1 cellular context compared by ENCODE assay signal in the genomic region with DNA sequence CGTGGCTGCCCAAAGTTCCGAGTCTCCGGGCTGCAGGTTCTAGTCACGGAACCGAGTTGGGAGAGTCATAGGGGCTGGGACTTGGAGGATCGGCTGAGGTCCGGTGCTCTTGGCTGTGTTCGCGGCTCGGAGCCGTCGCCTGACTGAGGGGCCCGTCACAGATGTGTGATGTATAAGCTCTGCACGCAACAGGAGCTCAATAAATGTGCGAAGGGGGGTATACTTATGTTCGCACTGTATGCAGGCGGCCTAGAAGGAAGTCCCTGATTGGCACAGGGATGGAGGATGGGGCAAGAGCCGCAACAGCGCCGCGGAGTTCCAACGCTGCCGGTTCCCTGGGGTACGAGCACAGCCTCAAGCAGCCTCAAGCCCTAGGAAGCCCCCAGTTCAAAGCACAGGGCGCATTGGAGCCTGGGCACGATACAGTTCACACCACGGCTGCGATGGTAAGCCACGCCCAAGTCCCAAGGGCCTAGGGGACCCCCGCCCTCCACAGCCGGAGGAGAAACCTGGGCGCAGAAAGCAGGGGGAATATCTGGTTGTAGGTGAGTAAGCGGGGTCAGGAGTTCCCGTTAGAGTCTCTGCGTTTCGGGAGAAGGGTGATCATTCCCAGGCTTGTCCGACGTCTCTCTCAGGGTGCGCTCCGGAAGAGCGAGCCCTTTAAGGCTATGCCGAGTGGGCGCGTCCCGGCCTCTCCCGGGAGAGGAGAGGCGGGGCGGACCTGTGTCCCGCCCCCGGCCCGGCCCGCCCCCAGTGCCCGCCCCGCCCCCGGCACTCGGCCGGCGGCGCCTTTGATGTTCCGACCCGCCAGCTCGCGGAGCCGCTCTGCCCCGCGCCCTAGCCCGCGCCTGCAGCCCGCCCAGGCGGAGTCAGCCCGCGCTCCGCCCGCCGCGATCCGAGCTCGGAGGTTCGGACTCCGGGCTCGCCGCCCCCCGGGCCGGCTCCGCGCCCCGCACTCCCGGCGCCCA.
TF ChIP-seq lines count a peak whose summit lies in the region.

TCF7 (plus strand) TSS at position 774 of the 968 bp plus-strand sequence. CDS start 226 bp downstream, outside the sequence.

TF ChIP-seq in HepG2, 621 proteins besides CTCF, POLR2A, EP300 and RAD21 (continued from another document and continues in another):
- TF ChIP-seq, protein P1, sequence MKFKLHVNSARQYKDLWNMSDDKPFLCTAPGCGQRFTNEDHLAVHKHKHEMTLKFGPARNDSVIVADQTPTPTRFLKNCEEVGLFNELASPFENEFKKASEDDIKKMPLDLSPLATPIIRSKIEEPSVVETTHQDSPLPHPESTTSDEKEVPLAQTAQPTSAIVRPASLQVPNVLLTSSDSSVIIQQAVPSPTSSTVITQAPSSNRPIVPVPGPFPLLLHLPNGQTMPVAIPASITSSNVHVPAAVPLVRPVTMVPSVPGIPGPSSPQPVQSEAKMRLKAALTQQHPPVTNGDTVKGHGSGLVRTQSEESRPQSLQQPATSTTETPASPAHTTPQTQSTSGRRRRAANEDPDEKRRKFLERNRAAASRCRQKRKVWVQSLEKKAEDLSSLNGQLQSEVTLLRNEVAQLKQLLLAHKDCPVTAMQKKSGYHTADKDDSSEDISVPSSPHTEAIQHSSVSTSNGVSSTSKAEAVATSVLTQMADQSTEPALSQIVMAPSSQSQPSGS (CRISPR knock-in tag; IDR thresholded peaks at IDR 0.05) = no peak
- TF ChIP-seq, protein P2, sequence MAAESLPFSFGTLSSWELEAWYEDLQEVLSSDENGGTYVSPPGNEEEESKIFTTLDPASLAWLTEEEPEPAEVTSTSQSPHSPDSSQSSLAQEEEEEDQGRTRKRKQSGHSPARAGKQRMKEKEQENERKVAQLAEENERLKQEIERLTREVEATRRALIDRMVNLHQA (CRISPR knock-in tag; IDR thresholded peaks at IDR 0.05) = no peak
- peak; percentile 19 for TF ChIP-seq YY1 (IDR thresholded peaks at IDR 0.05; ENCODE audit: insufficient read depth, insufficient replicate concordance, low read depth, low read length)
- TF ChIP-seq, protein P3, sequence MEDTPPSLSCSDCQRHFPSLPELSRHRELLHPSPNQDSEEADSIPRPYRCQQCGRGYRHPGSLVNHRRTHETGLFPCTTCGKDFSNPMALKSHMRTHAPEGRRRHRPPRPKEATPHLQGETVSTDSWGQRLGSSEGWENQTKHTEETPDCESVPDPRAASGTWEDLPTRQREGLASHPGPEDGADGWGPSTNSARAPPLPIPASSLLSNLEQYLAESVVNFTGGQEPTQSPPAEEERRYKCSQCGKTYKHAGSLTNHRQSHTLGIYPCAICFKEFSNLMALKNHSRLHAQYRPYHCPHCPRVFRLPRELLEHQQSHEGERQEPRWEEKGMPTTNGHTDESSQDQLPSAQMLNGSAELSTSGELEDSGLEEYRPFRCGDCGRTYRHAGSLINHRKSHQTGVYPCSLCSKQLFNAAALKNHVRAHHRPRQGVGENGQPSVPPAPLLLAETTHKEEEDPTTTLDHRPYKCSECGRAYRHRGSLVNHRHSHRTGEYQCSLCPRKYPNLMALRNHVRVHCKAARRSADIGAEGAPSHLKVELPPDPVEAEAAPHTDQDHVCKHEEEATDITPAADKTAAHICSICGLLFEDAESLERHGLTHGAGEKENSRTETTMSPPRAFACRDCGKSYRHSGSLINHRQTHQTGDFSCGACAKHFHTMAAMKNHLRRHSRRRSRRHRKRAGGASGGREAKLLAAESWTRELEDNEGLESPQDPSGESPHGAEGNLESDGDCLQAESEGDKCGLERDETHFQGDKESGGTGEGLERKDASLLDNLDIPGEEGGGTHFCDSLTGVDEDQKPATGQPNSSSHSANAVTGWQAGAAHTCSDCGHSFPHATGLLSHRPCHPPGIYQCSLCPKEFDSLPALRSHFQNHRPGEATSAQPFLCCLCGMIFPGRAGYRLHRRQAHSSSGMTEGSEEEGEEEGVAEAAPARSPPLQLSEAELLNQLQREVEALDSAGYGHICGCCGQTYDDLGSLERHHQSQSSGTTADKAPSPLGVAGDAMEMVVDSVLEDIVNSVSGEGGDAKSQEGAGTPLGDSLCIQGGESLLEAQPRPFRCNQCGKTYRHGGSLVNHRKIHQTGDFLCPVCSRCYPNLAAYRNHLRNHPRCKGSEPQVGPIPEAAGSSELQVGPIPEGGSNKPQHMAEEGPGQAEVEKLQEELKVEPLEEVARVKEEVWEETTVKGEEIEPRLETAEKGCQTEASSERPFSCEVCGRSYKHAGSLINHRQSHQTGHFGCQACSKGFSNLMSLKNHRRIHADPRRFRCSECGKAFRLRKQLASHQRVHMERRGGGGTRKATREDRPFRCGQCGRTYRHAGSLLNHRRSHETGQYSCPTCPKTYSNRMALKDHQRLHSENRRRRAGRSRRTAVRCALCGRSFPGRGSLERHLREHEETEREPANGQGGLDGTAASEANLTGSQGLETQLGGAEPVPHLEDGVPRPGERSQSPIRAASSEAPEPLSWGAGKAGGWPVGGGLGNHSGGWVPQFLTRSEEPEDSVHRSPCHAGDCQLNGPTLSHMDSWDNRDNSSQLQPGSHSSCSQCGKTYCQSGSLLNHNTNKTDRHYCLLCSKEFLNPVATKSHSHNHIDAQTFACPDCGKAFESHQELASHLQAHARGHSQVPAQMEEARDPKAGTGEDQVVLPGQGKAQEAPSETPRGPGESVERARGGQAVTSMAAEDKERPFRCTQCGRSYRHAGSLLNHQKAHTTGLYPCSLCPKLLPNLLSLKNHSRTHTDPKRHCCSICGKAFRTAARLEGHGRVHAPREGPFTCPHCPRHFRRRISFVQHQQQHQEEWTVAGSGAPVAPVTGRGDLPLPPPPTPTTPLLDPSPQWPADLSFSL (CRISPR knock-in tag; IDR thresholded peaks at IDR 0.05) = no peak
- TF ChIP-seq, protein P4, sequence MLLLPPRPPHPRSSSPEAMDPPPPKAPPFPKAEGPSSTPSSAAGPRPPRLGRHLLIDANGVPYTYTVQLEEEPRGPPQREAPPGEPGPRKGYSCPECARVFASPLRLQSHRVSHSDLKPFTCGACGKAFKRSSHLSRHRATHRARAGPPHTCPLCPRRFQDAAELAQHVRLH (CRISPR knock-in tag; IDR thresholded peaks at IDR 0.05; ENCODE audit: borderline replicate concordance, low read depth) = no peak
- TF ChIP-seq SP4 (CRISPR knock-in tag; IDR thresholded peaks at IDR 0.05) = peak; percentile 63
- TF ChIP-seq, protein P5, sequence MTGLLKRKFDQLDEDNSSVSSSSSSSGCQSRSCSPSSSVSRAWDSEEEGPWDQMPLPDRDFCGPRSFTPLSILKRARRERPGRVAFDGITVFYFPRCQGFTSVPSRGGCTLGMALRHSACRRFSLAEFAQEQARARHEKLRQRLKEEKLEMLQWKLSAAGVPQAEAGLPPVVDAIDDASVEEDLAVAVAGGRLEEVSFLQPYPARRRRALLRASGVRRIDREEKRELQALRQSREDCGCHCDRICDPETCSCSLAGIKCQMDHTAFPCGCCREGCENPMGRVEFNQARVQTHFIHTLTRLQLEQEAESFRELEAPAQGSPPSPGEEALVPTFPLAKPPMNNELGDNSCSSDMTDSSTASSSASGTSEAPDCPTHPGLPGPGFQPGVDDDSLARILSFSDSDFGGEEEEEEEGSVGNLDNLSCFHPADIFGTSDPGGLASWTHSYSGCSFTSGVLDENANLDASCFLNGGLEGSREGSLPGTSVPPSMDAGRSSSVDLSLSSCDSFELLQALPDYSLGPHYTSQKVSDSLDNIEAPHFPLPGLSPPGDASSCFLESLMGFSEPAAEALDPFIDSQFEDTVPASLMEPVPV (CRISPR knock-in tag; IDR thresholded peaks at IDR 0.05) = no peak
- TF ChIP-seq ZNF547 (CRISPR knock-in tag; IDR thresholded peaks at IDR 0.05) = 0 out of 2 replicates have a peak, but pooled peaks have one; percentile 4
- no peak for TF ChIP-seq ZNF709 (CRISPR knock-in tag; IDR thresholded peaks at IDR 0.05)
- TF ChIP-seq TFDP1 (CRISPR knock-in tag; IDR thresholded peaks at IDR 0.05; ENCODE audit: borderline replicate concordance) = peak; percentile 67; the same call in 1 of the 2 replicates
- no peak for TF ChIP-seq SNRNP70 (IDR thresholded peaks at IDR 0.05; ENCODE audit: low read depth, low read length)
- TF ChIP-seq, protein P6, sequence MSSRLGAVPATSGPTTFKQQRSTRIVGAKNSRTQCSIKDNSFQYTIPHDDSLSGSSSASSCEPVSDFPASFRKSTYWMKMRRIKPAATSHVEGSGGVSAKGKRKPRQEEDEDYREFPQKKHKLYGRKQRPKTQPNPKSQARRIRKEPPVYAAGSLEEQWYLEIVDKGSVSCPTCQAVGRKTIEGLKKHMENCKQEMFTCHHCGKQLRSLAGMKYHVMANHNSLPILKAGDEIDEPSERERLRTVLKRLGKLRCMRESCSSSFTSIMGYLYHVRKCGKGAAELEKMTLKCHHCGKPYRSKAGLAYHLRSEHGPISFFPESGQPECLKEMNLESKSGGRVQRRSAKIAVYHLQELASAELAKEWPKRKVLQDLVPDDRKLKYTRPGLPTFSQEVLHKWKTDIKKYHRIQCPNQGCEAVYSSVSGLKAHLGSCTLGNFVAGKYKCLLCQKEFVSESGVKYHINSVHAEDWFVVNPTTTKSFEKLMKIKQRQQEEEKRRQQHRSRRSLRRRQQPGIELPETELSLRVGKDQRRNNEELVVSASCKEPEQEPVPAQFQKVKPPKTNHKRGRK (CRISPR knock-in tag; IDR thresholded peaks at IDR 0.05) = no peak
- TF ChIP-seq, protein P7, sequence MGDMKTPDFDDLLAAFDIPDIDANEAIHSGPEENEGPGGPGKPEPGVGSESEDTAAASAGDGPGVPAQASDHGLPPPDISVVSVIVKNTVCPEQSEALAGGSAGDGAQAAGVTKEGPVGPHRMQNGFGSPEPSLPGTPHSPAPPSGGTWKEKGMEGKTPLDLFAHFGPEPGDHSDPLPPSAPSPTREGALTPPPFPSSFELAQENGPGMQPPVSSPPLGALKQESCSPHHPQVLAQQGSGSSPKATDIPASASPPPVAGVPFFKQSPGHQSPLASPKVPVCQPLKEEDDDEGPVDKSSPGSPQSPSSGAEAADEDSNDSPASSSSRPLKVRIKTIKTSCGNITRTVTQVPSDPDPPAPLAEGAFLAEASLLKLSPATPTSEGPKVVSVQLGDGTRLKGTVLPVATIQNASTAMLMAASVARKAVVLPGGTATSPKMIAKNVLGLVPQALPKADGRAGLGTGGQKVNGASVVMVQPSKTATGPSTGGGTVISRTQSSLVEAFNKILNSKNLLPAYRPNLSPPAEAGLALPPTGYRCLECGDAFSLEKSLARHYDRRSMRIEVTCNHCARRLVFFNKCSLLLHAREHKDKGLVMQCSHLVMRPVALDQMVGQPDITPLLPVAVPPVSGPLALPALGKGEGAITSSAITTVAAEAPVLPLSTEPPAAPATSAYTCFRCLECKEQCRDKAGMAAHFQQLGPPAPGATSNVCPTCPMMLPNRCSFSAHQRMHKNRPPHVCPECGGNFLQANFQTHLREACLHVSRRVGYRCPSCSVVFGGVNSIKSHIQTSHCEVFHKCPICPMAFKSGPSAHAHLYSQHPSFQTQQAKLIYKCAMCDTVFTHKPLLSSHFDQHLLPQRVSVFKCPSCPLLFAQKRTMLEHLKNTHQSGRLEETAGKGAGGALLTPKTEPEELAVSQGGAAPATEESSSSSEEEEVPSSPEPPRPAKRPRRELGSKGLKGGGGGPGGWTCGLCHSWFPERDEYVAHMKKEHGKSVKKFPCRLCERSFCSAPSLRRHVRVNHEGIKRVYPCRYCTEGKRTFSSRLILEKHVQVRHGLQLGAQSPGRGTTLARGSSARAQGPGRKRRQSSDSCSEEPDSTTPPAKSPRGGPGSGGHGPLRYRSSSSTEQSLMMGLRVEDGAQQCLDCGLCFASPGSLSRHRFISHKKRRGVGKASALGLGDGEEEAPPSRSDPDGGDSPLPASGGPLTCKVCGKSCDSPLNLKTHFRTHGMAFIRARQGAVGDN (CRISPR knock-in tag; IDR thresholded peaks at IDR 0.05) = peak; percentile 15; the same call in 1 of the 2 replicates
- no peak for TF ChIP-seq ZSCAN5A (CRISPR knock-in tag; IDR thresholded peaks at IDR 0.05; ENCODE audit: borderline replicate concordance)
- TF ChIP-seq, protein P8, sequence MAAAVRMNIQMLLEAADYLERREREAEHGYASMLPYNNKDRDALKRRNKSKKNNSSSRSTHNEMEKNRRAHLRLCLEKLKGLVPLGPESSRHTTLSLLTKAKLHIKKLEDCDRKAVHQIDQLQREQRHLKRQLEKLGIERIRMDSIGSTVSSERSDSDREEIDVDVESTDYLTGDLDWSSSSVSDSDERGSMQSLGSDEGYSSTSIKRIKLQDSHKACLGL (CRISPR knock-in tag; IDR thresholded peaks at IDR 0.05) = no peak
- TF ChIP-seq KDM5B (CRISPR knock-in tag; IDR thresholded peaks at IDR 0.05; ENCODE audit: borderline replicate concordance) = peak; percentile 51; the same call in 1 of the 2 replicates
- TF ChIP-seq RFXAP (CRISPR knock-in tag; IDR thresholded peaks at IDR 0.05; ENCODE audit: borderline replicate concordance) = no peak
- TF ChIP-seq ARNT2 (CRISPR knock-in tag; IDR thresholded peaks at IDR 0.05; ENCODE audit: low read depth) = no peak
- TF ChIP-seq MLXIP (CRISPR knock-in tag; IDR thresholded peaks at IDR 0.05; ENCODE audit: borderline replicate concordance) = no peak
- TF ChIP-seq SOX13 (IDR thresholded peaks at IDR 0.05) = no peak
- TF ChIP-seq SOX13 (CRISPR knock-in tag; conservative IDR thresholded peaks at IDR 0.05 in 1 of 2, IDR thresholded peaks at IDR 0.05 in 1 of 2) = peak in 1 of 2 experiments; percentile 26; a peak in 1 of 4 replicates
